ENCODE assay signal across 1 cellular context in the genomic region with DNA sequence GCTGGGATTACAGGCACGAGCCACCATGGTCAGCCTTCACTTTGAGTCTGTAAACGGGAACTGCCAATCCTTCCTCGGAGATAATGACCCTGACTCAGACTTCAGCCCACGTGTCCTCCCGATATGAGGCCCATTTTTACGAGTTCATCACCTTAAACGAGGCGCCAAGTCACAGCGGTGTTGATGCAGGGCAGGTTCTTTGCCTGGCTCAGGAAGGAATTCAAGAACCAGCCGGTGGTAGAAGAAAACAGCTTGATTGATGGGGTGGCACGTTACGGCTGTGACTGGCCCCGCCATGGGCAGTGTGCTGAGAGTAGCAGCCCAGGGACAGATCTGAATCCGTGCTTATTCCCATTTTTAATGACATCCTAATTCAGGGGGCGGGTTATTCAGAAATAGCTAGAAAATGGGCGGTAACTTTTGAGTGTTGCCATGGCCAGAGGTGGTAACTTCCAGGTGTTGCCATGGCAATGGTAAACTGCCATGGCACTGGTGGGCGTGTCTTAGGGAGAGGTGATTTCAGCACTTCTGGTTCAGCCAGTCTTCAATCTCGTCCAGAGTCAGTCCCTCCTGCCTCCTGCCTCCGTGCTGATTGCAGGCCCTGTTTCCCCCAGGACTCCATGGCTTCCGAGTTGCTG.
TF ChIP-seq lines count a peak whose summit lies in the region.

No MANE protein-coding gene starts in this region.

TF ChIP-seq in K562, 482 proteins besides CTCF, POLR2A, EP300 and RAD21 (continued from another document and continues in another):
- TF ChIP-seq, protein P1, sequence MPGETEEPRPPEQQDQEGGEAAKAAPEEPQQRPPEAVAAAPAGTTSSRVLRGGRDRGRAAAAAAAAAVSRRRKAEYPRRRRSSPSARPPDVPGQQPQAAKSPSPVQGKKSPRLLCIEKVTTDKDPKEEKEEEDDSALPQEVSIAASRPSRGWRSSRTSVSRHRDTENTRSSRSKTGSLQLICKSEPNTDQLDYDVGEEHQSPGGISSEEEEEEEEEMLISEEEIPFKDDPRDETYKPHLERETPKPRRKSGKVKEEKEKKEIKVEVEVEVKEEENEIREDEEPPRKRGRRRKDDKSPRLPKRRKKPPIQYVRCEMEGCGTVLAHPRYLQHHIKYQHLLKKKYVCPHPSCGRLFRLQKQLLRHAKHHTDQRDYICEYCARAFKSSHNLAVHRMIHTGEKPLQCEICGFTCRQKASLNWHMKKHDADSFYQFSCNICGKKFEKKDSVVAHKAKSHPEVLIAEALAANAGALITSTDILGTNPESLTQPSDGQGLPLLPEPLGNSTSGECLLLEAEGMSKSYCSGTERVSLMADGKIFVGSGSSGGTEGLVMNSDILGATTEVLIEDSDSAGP (CRISPR knock-in tag; IDR thresholded peaks at IDR 0.05): no peak
- TF ChIP-seq NONO (IDR thresholded peaks at IDR 0.05; ENCODE audit: low read depth in 2 of 2, low read length in 1 of 2) (no peak), HNRNPK (IDR thresholded peaks at IDR 0.05; ENCODE audit: low read depth, low read length, poor library complexity, severe bottlenecking) (no peak), ZNF311 (CRISPR knock-in tag; IDR thresholded peaks at IDR 0.05) (no peak), SREBF2 (CRISPR knock-in tag; IDR thresholded peaks at IDR 0.05) (no peak), RFX5 (IDR thresholded peaks at IDR 0.05; ENCODE audit: low read depth, low read length) (no peak), LARP7 (IDR thresholded peaks at IDR 0.05) (no peak), FOXK2 (conservative IDR thresholded peaks at IDR 0.05 in 1 of 2, IDR thresholded peaks at IDR 0.05 in 1 of 2; ENCODE audit: low read depth in 2 of 2) (peak in 1 of 2 experiments; percentile 30; a peak in 1 of 4 replicates), FOXK1 (CRISPR knock-in tag; IDR thresholded peaks at IDR 0.05; ENCODE audit: borderline replicate concordance) (no peak), TEAD2 (tag; IDR thresholded peaks at IDR 0.05) (no peak), SNAPC5 (CRISPR knock-in tag; IDR thresholded peaks at IDR 0.05) (no peak), TARDBP (IDR thresholded peaks at IDR 0.05) (no peak), SNRNP70 (optimal IDR thresholded peaks at IDR 0.05; ENCODE audit: low read depth, low read length) (no peak), TGIF2 (CRISPR knock-in tag; IDR thresholded peaks at IDR 0.05) (no peak), FOSL1 (tag; conservative IDR thresholded peaks at IDR 0.05) (peak; percentile 86), SNIP1 (IDR thresholded peaks at IDR 0.05; ENCODE audit: low read depth) (no peak), PTRF (tag; IDR thresholded peaks at IDR 0.05) (no peak), ZFP1 (CRISPR knock-in tag; IDR thresholded peaks at IDR 0.05) (no peak), CXXC5 (CRISPR knock-in tag; IDR thresholded peaks at IDR 0.05) (no peak), TCF7 (IDR thresholded peaks at IDR 0.05; ENCODE audit: borderline replicate concordance) (no peak), CREB3L1 (IDR thresholded peaks at IDR 0.05; ENCODE audit: borderline replicate concordance, low read depth) (0 out of 2 replicates have a peak, but pooled peaks have one; percentile 34), SP1 (CRISPR knock-in tag; IDR thresholded peaks at IDR 0.05) (0 out of 2 replicates have a peak, but pooled peaks have one; percentile 43), EHMT2 (IDR thresholded peaks at IDR 0.05) (no peak), LEF1 (IDR thresholded peaks at IDR 0.05) (peak; percentile 23; the same call in 1 of the 2 replicates), BRD9 (IDR thresholded peaks at IDR 0.05; ENCODE audit: low read depth, partially characterized antibody) (no peak), SIRT6 (IDR thresholded peaks at IDR 0.05; ENCODE audit: low read depth, low read length) (no peak), TRIM28 (IDR thresholded peaks at IDR 0.05) (no peak), ZNF445 (CRISPR knock-in tag; IDR thresholded peaks at IDR 0.05; ENCODE audit: low read depth) (no peak), RBM14 (IDR thresholded peaks at IDR 0.05; ENCODE audit: borderline replicate concordance, insufficient read depth, low read depth, low read length) (no peak), HDAC8 (tag; IDR thresholded peaks at IDR 0.05) (no peak), CBFB (CRISPR knock-in tag; IDR thresholded peaks at IDR 0.05) (no peak), PHTF2 (CRISPR knock-in tag; IDR thresholded peaks at IDR 0.05) (no peak), ZNF584 (CRISPR knock-in tag; IDR thresholded peaks at IDR 0.05; ENCODE audit: low read depth) (no peak), KLF6 (CRISPR knock-in tag; IDR thresholded peaks at IDR 0.05; ENCODE audit: borderline replicate concordance) (no peak)
- TF ChIP-seq, protein P2, sequence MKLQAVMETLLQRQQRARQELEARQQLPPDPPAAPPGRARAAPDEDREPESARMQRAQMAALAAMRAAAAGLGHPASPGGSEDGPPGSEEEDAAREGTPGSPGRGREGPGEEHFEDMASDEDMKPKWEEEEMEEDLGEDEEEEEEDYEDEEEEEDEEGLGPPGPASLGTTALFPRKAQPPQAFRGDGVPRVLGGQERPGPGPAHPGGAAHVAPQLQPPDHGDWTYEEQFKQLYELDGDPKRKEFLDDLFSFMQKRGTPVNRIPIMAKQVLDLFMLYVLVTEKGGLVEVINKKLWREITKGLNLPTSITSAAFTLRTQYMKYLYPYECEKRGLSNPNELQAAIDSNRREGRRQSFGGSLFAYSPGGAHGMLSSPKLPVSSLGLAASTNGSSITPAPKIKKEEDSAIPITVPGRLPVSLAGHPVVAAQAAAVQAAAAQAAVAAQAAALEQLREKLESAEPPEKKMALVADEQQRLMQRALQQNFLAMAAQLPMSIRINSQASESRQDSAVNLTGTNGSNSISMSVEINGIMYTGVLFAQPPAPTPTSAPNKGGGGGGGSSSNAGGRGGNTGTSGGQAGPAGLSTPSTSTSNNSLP (IDR thresholded peaks at IDR 0.05; ENCODE audit: borderline replicate concordance, low read depth, low read length): no peak
- TF ChIP-seq, protein P3, sequence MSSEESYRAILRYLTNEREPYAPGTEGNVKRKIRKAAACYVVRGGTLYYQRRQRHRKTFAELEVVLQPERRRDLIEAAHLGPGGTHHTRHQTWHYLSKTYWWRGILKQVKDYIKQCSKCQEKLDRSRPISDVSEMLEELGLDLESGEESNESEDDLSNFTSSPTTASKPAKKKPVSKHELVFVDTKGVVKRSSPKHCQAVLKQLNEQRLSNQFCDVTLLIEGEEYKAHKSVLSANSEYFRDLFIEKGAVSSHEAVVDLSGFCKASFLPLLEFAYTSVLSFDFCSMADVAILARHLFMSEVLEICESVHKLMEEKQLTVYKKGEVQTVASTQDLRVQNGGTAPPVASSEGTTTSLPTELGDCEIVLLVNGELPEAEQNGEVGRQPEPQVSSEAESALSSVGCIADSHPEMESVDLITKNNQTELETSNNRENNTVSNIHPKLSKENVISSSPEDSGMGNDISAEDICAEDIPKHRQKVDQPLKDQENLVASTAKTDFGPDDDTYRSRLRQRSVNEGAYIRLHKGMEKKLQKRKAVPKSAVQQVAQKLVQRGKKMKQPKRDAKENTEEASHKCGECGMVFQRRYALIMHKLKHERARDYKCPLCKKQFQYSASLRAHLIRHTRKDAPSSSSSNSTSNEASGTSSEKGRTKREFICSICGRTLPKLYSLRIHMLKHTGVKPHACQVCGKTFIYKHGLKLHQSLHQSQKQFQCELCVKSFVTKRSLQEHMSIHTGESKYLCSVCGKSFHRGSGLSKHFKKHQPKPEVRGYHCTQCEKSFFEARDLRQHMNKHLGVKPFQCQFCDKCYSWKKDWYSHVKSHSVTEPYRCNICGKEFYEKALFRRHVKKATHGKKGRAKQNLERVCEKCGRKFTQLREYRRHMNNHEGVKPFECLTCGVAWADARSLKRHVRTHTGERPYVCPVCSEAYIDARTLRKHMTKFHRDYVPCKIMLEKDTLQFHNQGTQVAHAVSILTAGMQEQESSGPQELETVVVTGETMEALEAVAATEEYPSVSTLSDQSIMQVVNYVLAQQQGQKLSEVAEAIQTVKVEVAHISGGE (CRISPR knock-in tag; IDR thresholded peaks at IDR 0.05): no peak
- TF ChIP-seq, protein P4, sequence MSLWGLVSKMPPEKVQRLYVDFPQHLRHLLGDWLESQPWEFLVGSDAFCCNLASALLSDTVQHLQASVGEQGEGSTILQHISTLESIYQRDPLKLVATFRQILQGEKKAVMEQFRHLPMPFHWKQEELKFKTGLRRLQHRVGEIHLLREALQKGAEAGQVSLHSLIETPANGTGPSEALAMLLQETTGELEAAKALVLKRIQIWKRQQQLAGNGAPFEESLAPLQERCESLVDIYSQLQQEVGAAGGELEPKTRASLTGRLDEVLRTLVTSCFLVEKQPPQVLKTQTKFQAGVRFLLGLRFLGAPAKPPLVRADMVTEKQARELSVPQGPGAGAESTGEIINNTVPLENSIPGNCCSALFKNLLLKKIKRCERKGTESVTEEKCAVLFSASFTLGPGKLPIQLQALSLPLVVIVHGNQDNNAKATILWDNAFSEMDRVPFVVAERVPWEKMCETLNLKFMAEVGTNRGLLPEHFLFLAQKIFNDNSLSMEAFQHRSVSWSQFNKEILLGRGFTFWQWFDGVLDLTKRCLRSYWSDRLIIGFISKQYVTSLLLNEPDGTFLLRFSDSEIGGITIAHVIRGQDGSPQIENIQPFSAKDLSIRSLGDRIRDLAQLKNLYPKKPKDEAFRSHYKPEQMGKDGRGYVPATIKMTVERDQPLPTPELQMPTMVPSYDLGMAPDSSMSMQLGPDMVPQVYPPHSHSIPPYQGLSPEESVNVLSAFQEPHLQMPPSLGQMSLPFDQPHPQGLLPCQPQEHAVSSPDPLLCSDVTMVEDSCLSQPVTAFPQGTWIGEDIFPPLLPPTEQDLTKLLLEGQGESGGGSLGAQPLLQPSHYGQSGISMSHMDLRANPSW (CRISPR knock-in tag; IDR thresholded peaks at IDR 0.05): no peak
- TF ChIP-seq, protein P5, sequence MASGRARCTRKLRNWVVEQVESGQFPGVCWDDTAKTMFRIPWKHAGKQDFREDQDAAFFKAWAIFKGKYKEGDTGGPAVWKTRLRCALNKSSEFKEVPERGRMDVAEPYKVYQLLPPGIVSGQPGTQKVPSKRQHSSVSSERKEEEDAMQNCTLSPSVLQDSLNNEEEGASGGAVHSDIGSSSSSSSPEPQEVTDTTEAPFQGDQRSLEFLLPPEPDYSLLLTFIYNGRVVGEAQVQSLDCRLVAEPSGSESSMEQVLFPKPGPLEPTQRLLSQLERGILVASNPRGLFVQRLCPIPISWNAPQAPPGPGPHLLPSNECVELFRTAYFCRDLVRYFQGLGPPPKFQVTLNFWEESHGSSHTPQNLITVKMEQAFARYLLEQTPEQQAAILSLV (tag; IDR thresholded peaks at IDR 0.05): no peak
- TF ChIP-seq, protein P6, sequence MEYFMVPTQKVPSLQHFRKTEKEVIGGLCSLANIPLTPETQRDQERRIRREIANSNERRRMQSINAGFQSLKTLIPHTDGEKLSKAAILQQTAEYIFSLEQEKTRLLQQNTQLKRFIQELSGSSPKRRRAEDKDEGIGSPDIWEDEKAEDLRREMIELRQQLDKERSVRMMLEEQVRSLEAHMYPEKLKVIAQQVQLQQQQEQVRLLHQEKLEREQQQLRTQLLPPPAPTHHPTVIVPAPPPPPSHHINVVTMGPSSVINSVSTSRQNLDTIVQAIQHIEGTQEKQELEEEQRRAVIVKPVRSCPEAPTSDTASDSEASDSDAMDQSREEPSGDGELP (CRISPR knock-in tag; IDR thresholded peaks at IDR 0.05; ENCODE audit: borderline replicate concordance): peak; percentile 33; the same call in 1 of the 2 replicates
- TF ChIP-seq, protein P7, sequence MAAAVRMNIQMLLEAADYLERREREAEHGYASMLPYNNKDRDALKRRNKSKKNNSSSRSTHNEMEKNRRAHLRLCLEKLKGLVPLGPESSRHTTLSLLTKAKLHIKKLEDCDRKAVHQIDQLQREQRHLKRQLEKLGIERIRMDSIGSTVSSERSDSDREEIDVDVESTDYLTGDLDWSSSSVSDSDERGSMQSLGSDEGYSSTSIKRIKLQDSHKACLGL (CRISPR knock-in tag; IDR thresholded peaks at IDR 0.05; ENCODE audit: borderline replicate concordance, poor library complexity, severe bottlenecking): no peak
- TF ChIP-seq, protein P8, sequence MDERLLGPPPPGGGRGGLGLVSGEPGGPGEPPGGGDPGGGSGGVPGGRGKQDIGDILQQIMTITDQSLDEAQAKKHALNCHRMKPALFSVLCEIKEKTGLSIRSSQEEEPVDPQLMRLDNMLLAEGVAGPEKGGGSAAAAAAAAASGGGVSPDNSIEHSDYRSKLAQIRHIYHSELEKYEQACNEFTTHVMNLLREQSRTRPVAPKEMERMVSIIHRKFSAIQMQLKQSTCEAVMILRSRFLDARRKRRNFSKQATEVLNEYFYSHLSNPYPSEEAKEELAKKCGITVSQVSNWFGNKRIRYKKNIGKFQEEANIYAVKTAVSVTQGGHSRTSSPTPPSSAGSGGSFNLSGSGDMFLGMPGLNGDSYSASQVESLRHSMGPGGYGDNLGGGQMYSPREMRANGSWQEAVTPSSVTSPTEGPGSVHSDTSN (CRISPR knock-in tag; IDR thresholded peaks at IDR 0.05; ENCODE audit: low read depth): no peak
- TF ChIP-seq, protein P8 (tag; conservative IDR thresholded peaks at IDR 0.05; ENCODE audit: low read depth): no peak
